Comparison of ENCODE assay signal across 2 cellular contexts in the genomic region with DNA sequence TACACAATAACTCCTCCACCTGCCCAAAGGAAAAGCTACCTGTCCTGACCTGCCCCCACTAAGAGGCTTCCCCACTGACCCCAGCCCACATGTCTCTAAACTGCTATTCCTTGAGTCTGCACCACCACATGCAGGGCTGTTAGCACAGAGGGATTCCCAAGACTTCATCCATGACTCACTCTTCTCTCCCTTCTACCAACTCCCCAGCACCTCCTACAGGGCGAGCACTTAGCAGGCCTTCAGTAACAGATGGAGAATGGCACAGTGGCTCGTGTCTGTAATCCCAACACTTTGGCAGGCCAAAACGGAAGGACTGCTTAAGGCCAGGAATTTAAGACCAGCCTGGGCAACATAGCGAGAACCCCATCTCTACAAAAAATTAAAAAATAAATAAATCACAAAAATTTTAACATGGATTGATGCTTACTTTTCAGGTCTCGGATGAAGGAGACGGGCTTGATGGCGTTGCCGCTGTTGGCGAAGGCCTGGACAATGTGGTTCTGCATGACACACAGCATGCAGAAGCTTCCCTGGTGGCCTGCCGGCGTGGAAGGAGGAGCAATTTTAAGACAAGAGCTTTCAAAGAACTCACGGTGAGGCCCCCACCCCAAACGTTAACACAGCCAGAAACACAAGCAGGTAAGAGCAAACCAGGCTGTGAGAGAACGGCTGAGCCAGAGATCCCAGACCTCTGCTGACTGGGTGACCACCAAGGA.
TF ChIP-seq lines count a peak whose summit lies in the region.

No MANE protein-coding gene starts in this region.

TF ChIP-seq in HepG2, 621 proteins besides CTCF, POLR2A, EP300 and RAD21:
- no peak for TF ChIP-seq ZNF567 (CRISPR knock-in tag; IDR thresholded peaks at IDR 0.05; ENCODE audit: borderline replicate concordance)
- TF ChIP-seq, protein P1, sequence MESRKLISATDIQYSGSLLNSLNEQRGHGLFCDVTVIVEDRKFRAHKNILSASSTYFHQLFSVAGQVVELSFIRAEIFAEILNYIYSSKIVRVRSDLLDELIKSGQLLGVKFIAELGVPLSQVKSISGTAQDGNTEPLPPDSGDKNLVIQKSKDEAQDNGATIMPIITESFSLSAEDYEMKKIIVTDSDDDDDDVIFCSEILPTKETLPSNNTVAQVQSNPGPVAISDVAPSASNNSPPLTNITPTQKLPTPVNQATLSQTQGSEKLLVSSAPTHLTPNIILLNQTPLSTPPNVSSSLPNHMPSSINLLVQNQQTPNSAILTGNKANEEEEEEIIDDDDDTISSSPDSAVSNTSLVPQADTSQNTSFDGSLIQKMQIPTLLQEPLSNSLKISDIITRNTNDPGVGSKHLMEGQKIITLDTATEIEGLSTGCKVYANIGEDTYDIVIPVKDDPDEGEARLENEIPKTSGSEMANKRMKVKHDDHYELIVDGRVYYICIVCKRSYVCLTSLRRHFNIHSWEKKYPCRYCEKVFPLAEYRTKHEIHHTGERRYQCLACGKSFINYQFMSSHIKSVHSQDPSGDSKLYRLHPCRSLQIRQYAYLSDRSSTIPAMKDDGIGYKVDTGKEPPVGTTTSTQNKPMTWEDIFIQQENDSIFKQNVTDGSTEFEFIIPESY (CRISPR knock-in tag; IDR thresholded peaks at IDR 0.05) = peak; percentile 84
- no peak for TF ChIP-seq NKX3-1 (CRISPR knock-in tag; IDR thresholded peaks at IDR 0.05)
- peak; percentile 24 for TF ChIP-seq STAG1 (CRISPR knock-in tag; IDR thresholded peaks at IDR 0.05)
- TF ChIP-seq, protein P2, sequence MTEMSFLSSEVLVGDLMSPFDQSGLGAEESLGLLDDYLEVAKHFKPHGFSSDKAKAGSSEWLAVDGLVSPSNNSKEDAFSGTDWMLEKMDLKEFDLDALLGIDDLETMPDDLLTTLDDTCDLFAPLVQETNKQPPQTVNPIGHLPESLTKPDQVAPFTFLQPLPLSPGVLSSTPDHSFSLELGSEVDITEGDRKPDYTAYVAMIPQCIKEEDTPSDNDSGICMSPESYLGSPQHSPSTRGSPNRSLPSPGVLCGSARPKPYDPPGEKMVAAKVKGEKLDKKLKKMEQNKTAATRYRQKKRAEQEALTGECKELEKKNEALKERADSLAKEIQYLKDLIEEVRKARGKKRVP (CRISPR knock-in tag; IDR thresholded peaks at IDR 0.05) = no peak
- TF ChIP-seq FOSL2 (CRISPR knock-in tag; IDR thresholded peaks at IDR 0.05) = peak; percentile 56; the same call in 1 of the 2 replicates

TF ChIP-seq in H1, 55 proteins besides CTCF, POLR2A, EP300 and RAD21:
- peak; percentile 77; the same call in 1 of the 2 replicates for TF ChIP-seq JUND (IDR thresholded peaks at IDR 0.05; ENCODE audit: low read length)
- TF ChIP-seq GTF2F1 (IDR thresholded peaks at IDR 0.05; ENCODE audit: borderline replicate concordance, low read depth, low read length) = no peak
